In genomic region chr19:49447485-49448431, GRCh38 we compare ENCODE assay signal across 10 cellular contexts. TPM values are rescaled to one million over a fixed set of nuclear protein-coding genes. Genes with fewer than 3 reads are reported as not detected.
DNase-seq lines count a peak whose midpoint lies in the region; ATAC-seq and TF ChIP-seq lines count a peak whose summit lies in the region.
"Had no signal": no experiment of that assay in that cellular context is flagged by ENCODE, and none has a peak within 500 bp of the region (broad histone marks: within the 10 kb centered on the region; RNA-seq: fewer than 3 reads in every experiment).

No MANE protein-coding gene starts in this region.

- H3K27me3 ChIP-seq in adipocyte (replicated peaks; ENCODE audit: control insufficient read depth, insufficient read depth, low read length), result no peaks in the 10 kb centered on the region
- H3K27me3 ChIP-seq in PC-3 (ENCODE audit: low read length), result no peaks in the 10 kb centered on the region
- H3K27me3 ChIP-seq: right lobe of liver had no signal

- H3K27ac ChIP-seq in PC-3 (ENCODE audit: low read length), result no peak overlapping the region
- H3K27ac ChIP-seq: A549, right lobe of liver had no signal

- peaks cover 2% of the 10 kb centered on the region for H3K36me3 Mint-ChIP-seq in IgD-negative memory B cell
- peaks cover 32% of the 10 kb centered on the region for H3K36me3 Mint-ChIP-seq in nephron (ENCODE audit: low read depth)

- CTCF ChIA-PET in PC-3 (lab: Charles Lee), result no interaction called here

- H3K4me3 Mint-ChIP-seq in IgD-negative memory B cell (peak overlapping the region in 2 of 4 donors; percentile 39 to 54), nephron (peak overlapping the region in 2 of 3 experiments; percentile 48 to 77)

- BruUV-seq in PC-3 (replicated peaks; lab: Mats Ljungman, UMichigan), result no TSS peak

- H3K4me3 ChIP-seq in adipocyte (ENCODE audit: low read length) (peak overlapping the region; percentile 39), PC-3 (ENCODE audit: low read length) (no peak overlapping the region)
- H3K4me3 ChIP-seq: A549, right lobe of liver had no signal

- TF ChIP-seq CTCF in nephron (IDR thresholded peaks at IDR 0.05; ENCODE audit: unreplicated experiment in 3 of 3) (no peak), PC-3 (conservative IDR thresholded peaks at IDR 0.05; ENCODE audit: low read depth, low read length) (no peak)

- H3K4me1 ChIP-seq in adipocyte (ENCODE audit: control insufficient read depth, insufficient read depth, low read length), result peaks cover 13% of the 10 kb centered on the region
- peaks cover 8% of the 10 kb centered on the region; the same call in 1 of the 2 replicates for H3K4me1 ChIP-seq in PC-3 (ENCODE audit: insufficient read depth, low read length)

- H3K9me2 ChIP-seq in PC-3 (replicated peaks; ENCODE audit: low read length), result no peaks in the 10 kb centered on the region

- no peaks in the 10 kb centered on the region for H3K9me3 Mint-ChIP-seq in IgD-negative memory B cell
- H3K9me3 Mint-ChIP-seq in nephron, result no peaks in the 10 kb centered on the region

- ATAC-seq in PC-3, result no peak
- ATAC-seq: A549, right lobe of liver had no signal

- peaks cover 2% of the 10 kb centered on the region for H3K36me3 ChIP-seq in adipocyte (ENCODE audit: control insufficient read depth, insufficient read depth, low read length, severe bottlenecking)
- H3K36me3 ChIP-seq in PC-3 (ENCODE audit: low read depth, low read length), result peaks cover 3% of the 10 kb centered on the region; the same call in 1 of the 2 replicates

- intact Hi-C loops in PC-3 (cut with micrococcal nuclease), result no loop called here

- peaks cover 18% of the 10 kb centered on the region for H3K79me2 ChIP-seq in PC-3 (ENCODE audit: low read length)

- no peak overlapping the region for H2AFZ ChIP-seq in PC-3 (ENCODE audit: low read length)

- H3K4me1 Mint-ChIP-seq in IgD-negative memory B cell (peaks cover 10 to 31% (median 20%) of the 10 kb centered on the region in 3 donors), nephron (peaks cover 8% of the 10 kb centered on the region)

- H3K9ac ChIP-seq in adipocyte (ENCODE audit: low read length), result peak overlapping the region; percentile 52
- no peak overlapping the region for H3K9ac ChIP-seq in PC-3 (ENCODE audit: low read length)

- H3K27ac Mint-ChIP-seq in IgD-negative memory B cell (peak overlapping the region in 2 of 3 donors; percentile 23), nephron (no peak overlapping the region)

- H3F3A ChIP-seq in PC-3 (ENCODE audit: low read length, unreplicated experiment), result no peaks in the 10 kb centered on the region

- no peak overlapping the region for H3K4me2 ChIP-seq in PC-3 (ENCODE audit: low read length)
- H3K4me2 ChIP-seq: A549 had no signal

- peak; percentile 30 for DNase-seq in NCI-H146 (lab: John Stamatoyannopoulos, UW)
- DNase-seq in NCI-H146 treated with DMSO at 0.1 percent for 48 hours (lab: John Stamatoyannopoulos, UW; ENCODE audit: unreplicated experiment), result no peak
- DNase-seq in adipocyte (ENCODE audit: low read depth), result no peak
- no peak for DNase-seq in NCI-H1417 treated with DMSO at 0.1 percent for 48 hours (lab: John Stamatoyannopoulos, UW)
- no peak for DNase-seq in activated CD4-positive, CD25-positive, alpha-beta regulatory T cell treated with anti-CD3 and anti-CD28 coated beads, Interleukin-2, amount 50 U/mL, for 72 hours
- no peak for DNase-seq in PC-3

- H3K27me3 Mint-ChIP-seq in IgD-negative memory B cell, result no peaks in the 10 kb centered on the region
- peaks cover 14% of the 10 kb centered on the region for H3K27me3 Mint-ChIP-seq in nephron (ENCODE audit: low read depth)

- POLR2A ChIA-PET in PC-3 (lab: Charles Lee; ENCODE audit: unreplicated experiment), result no interaction called here

- H4K20me1 ChIP-seq in PC-3 (ENCODE audit: low read length), result no peaks in the 10 kb centered on the region

- no peaks in the 10 kb centered on the region for H3K9me3 ChIP-seq in adipocyte (ENCODE audit: control insufficient read depth, low read length)
- no peaks in the 10 kb centered on the region for H3K9me3 ChIP-seq in PC-3 (ENCODE audit: low read length)
- H3K9me3 ChIP-seq: A549, right lobe of liver had no signal

RNA-seq across cellular contexts. Expression of gene PIH1D1, which starts 3.9 kb away (rescaled TPM):
- 98.8 TPM for polyA plus RNA-seq in IgD-negative memory B cell
- 171 and 200 TPM in 2 replicates for total RNA-seq in PC-3 (2014; rRNA removed)

RNA-seq across cellular contexts. Expression of gene ALDH16A1, which starts 5.3 kb away (rescaled TPM):
- polyA plus RNA-seq in IgD-negative memory B cell, result 67.5 TPM
- not detected in 2 replicates for total RNA-seq in PC-3 (2014; rRNA removed)

RNA-seq across cellular contexts. Expression of gene SLC17A7, which starts 6.4 kb away (rescaled TPM):
- polyA plus RNA-seq in IgD-negative memory B cell, result not detected
- 0.11 TPM in 1 of 2 replicates, not detected in the other for total RNA-seq in PC-3 (2014; rRNA removed)

RNA-seq across cellular contexts. Expression of gene GFY, which starts 22.6 kb away (rescaled TPM):
- polyA plus RNA-seq in IgD-negative memory B cell, result not detected
- total RNA-seq in PC-3 (2014; rRNA removed), result not detected in 2 replicates
- total RNA-seq: right lobe of liver had no signal

RNA-seq across cellular contexts. Expression of gene PTH2, which starts 24.5 kb away (rescaled TPM):
- not detected for polyA plus RNA-seq in IgD-negative memory B cell
- total RNA-seq in PC-3 (2014; rRNA removed), result not detected in 2 replicates
- total RNA-seq: right lobe of liver had no signal
- polyA plus RNA-seq: A549 had no signal

Comparison
In these comparisons a context has a peak if more than half of its experiments do, and no peak if none do; other contexts are left out.
1. H3K27ac Mint-ChIP-seq: peak in IgD-negative memory B cell (2 of 3); none in nephron (0 of 3).